ENCODE assay signal across 17 cellular contexts in the genomic region with DNA sequence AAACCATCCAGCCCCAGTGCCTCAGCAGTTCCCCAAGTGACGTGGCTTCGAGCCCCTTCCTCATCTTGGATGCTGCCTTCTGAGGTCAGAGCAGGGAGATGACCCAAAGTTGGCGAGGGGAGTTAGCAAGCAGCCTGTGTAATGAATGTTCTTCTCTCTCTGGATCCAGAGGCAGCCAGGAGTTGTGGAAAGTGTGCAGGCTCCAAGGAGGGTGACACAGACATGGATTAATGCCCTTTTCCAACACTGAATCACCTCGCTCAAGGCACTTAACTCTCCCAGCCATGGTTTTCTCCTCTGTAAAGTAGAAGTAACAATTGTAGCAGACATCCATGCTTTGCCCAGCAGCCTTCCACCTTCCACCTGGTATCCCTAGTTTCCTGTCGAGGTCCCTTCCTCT.
DNase-seq lines count a peak whose midpoint lies in the region; TF ChIP-seq lines count a peak whose summit lies in the region.
"Had no signal": no experiment of that assay in that cellular context is flagged by ENCODE, and none has a peak within 500 bp of the region (broad histone marks: within the 10 kb centered on the region; RNA-seq: fewer than 3 reads in every experiment).

No MANE protein-coding gene starts in this region.

- H3K79me1 ChIP-seq in trophoblast cell (ENCODE audit: low read length): peaks cover 9% of the 10 kb centered on the region

- TF ChIP-seq POLR2A in esophagus muscularis mucosa (IDR thresholded peaks at IDR 0.05; ENCODE audit: low read depth) (no peak), thyroid gland (IDR thresholded peaks at IDR 0.05) (no peak)

- H3K27ac ChIP-seq in esophagus muscularis mucosa (replicated peaks in 1 of 4): no peak overlapping the region
- H3K27ac ChIP-seq in trophoblast cell (ENCODE audit: low read depth, low read length): no peak overlapping the region
- H3K27ac ChIP-seq in thyroid gland: no peak overlapping the region
- H3K27ac ChIP-seq: HL-60 had no signal

- no peaks in the 10 kb centered on the region for H3K36me3 ChIP-seq in esophagus muscularis mucosa
- H3K36me3 ChIP-seq in trophoblast cell (ENCODE audit: control insufficient read depth in 1 of 2, insufficient read depth in 2 of 2, low read length in 2 of 2): no peaks in the 10 kb centered on the region
- no peaks in the 10 kb centered on the region for H3K36me3 ChIP-seq in thyroid gland
- H3K36me3 ChIP-seq: HAP-1 had no signal

- H3K9me3 ChIP-seq in esophagus muscularis mucosa (no peaks in the 10 kb centered on the region), trophoblast cell (ENCODE audit: insufficient read depth, low read depth, low read length) (no peaks in the 10 kb centered on the region), thyroid gland (no peaks in the 10 kb centered on the region)
- H3K9me3 ChIP-seq: Caco-2, HAP-1 had no signal

- no peaks in the 10 kb centered on the region for H3K79me2 ChIP-seq in trophoblast cell (ENCODE audit: control insufficient read depth, insufficient read depth, low read length, poor library complexity)

- H3K4me1 ChIP-seq in esophagus muscularis mucosa (no peaks in the 10 kb centered on the region), trophoblast cell (ENCODE audit: control insufficient read depth in 1 of 2, insufficient read depth in 2 of 2, low read length in 2 of 2) (peaks cover 5 to 10% of the 10 kb centered on the region in 2 experiments), thyroid gland (no peaks in the 10 kb centered on the region)
- H3K4me1 ChIP-seq: HAP-1 had no signal

- H2BK5ac ChIP-seq in trophoblast cell (ENCODE audit: low read depth, low read length, poor library complexity): no peak overlapping the region

- no peak overlapping the region for H3K4me2 ChIP-seq in trophoblast cell (ENCODE audit: low read length)

- H3K27me3 ChIP-seq in esophagus muscularis mucosa: peaks cover 0 to 73% (median 0%) of the 10 kb centered on the region in 4 donors
- H3K27me3 ChIP-seq in trophoblast cell (ENCODE audit: insufficient read depth, low read length): no peaks in the 10 kb centered on the region
- H3K27me3 ChIP-seq in thyroid gland: no peaks in the 10 kb centered on the region

- no peak overlapping the region for H4K12ac ChIP-seq in trophoblast cell (ENCODE audit: low read depth, low read length)

- H2BK120ac ChIP-seq in trophoblast cell (ENCODE audit: insufficient read depth, low read length, poor library complexity): no peak overlapping the region

- H2AFZ ChIP-seq in trophoblast cell (ENCODE audit: insufficient read depth, low read length, poor library complexity): no peak overlapping the region

- no peak overlapping the region for H3K18ac ChIP-seq in trophoblast cell (ENCODE audit: low read length)

- peak; percentile 29 for DNase-seq in AG08395 (ENCODE audit: low spot score)
- peak; percentile 12 for DNase-seq in LHCN-M2 (ENCODE audit: low read depth)
- DNase-seq in esophagus muscularis mucosa (ENCODE audit: extremely low spot score): peak; percentile 80
- DNase-seq in trophoblast cell: no peak
- DNase-seq in NCI-H2107 treated with DMSO at 0.1 percent for 48 hours (lab: John Stamatoyannopoulos, UW; ENCODE audit: unreplicated experiment): no peak
- no peak for DNase-seq in thyroid gland
- DNase-seq in GM03348 (ENCODE audit: low spot score): no peak
- no peak for DNase-seq in stimulated activated CD4-positive, alpha-beta T cell treated with anti-CD3 and anti-CD28 coated beads, Interleukin-2, amount 100 ng/mL, for 48 hours
- DNase-seq: AML-193; Caco-2; CD4-positive, CD25-positive, alpha-beta regulatory T cell; NCI-H1436; NCI-H2029 treated with DMSO at 0.1 percent for 48 hours; NCI-H524; Right ventricle myocardium superior had no signal

- H3K4ac ChIP-seq in trophoblast cell (ENCODE audit: low read depth, low read length): no peak overlapping the region

- H3K14ac ChIP-seq in trophoblast cell (ENCODE audit: low read length): no peak overlapping the region

- H2BK12ac ChIP-seq in trophoblast cell (ENCODE audit: low read length): no peak overlapping the region

- H4K8ac ChIP-seq in trophoblast cell (ENCODE audit: low read depth, low read length): no peak overlapping the region

- no peak overlapping the region for H3K23ac ChIP-seq in trophoblast cell (ENCODE audit: low read length)

- H4K91ac ChIP-seq in trophoblast cell (ENCODE audit: low read depth, low read length): peak overlapping the region; percentile 5

- 71% methylated on average over 5 of the region's 5 CpGs for WGBS in esophagus muscularis mucosa
- no CpG with 5 or more reads among the region's 5 CpGs for WGBS in trophoblast cell (ENCODE audit: extremely low coverage, insufficient coverage, insufficient read length)
- WGBS in thyroid gland, 2 donors: 39 to 54% methylated on average over 5 of the region's 5 CpGs

- TF ChIP-seq CTCF in esophagus muscularis mucosa (IDR thresholded peaks at IDR 0.05): no peak
- no peak for TF ChIP-seq CTCF in thyroid gland (IDR thresholded peaks at IDR 0.05)

- intact Hi-C loops in esophagus muscularis mucosa (cut with DNase I): no loop called here
- intact Hi-C loops in thyroid gland (cut with DNase I): no loop called here

- no peak overlapping the region for H3K9ac ChIP-seq in trophoblast cell (ENCODE audit: low read length)

- no peak for TF ChIP-seq EP300 in esophagus muscularis mucosa (IDR thresholded peaks at IDR 0.05)

- H3K4me3 ChIP-seq in esophagus muscularis mucosa (no peak overlapping the region), trophoblast cell (ENCODE audit: low read depth, low read length) (no peak overlapping the region), thyroid gland (replicated peaks in 1 of 3) (no peak overlapping the region)
- H3K4me3 ChIP-seq: HAP-1 had no signal

- no peak overlapping the region for H2AK5ac ChIP-seq in trophoblast cell (ENCODE audit: low read length)

Comparison
In these comparisons a context has a peak if more than half of its experiments do, and no peak if none do; other contexts are left out.
1. DNase-seq: peak in AG08395 (single experiment), LHCN-M2 (single experiment) and esophagus muscularis mucosa (single experiment); none in trophoblast cell (0 of 2), NCI-H2107 treated with DMSO at 0.1 percent for 48 hours (single experiment), thyroid gland (0 of 2), GM03348 (single experiment) and stimulated activated CD4-positive, alpha-beta T cell treated with anti-CD3 and anti-CD28 coated beads, Interleukin-2, amount 100 ng/mL, for 48 hours (0 of 2).